In the genomic region with DNA sequence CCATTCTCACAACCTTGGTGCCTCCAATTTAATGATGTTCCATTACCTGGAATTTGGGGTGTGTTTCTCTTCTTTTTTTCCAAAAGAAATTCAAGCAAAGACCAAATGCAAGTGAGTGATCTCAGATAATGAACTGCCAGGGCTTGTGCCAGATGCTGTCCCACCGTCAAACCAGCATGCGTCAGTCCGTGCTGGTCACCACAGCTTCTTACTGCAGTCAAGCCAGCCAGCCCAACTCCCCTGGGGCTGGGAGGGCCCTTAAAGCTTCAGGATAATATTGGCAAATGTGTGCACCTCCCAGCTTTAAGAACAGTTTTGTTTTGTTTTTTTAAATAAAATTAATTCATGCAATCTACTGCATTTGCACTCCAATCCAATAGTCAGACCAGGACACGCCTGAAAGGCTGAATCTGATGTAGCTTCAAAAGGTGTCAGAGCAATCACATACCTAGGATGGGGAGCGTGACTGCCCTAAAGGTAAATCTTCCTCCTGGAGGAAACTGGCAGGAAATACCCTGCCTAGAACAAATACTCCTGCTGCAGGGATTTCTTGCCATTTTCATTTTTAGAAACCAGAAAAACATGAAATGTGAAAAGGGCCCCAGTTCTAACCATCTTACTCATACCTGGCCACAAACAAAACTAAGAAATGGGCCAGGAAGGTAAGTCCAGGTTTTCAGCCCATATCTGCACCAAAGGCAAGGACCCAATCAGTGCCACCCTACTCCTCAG, we compare ENCODE assay signal across 11 cellular contexts. TPM values are rescaled to one million over a fixed set of nuclear protein-coding genes. Genes with fewer than 3 reads are reported as not detected.
A peak's percentile ranks its signal among the peaks of the same experiment; 100 is the strongest.
DNase-seq lines count a peak whose midpoint lies in the region; ATAC-seq and TF ChIP-seq lines count a peak whose summit lies in the region.
"Had no signal": no experiment of that assay in that cellular context is flagged by ENCODE, and none has a peak within 500 bp of the region (broad histone marks: within the 10 kb centered on the region; RNA-seq: fewer than 3 reads in every experiment).

No MANE protein-coding gene starts in this region.

- H3K27me3 Mint-ChIP-seq in mesothelial cell of epicardium (ENCODE audit: low read depth) = no peaks in the 10 kb centered on the region

- no peaks in the 10 kb centered on the region for H3K4me1 ChIP-seq in colonic mucosa
- H3K4me1 ChIP-seq in uterus = peaks cover 6 to 12% of the 10 kb centered on the region in 2 donors

- H3K27me3 ChIP-seq in colonic mucosa = no peaks in the 10 kb centered on the region
- H3K27me3 ChIP-seq in uterus = no peaks in the 10 kb centered on the region

- no peaks in the 10 kb centered on the region for H3K36me3 Mint-ChIP-seq in mesothelial cell of epicardium

- H3K4me1 Mint-ChIP-seq in mesothelial cell of epicardium = peaks cover 39% of the 10 kb centered on the region

- H3K9me3 Mint-ChIP-seq in mesothelial cell of epicardium = no peaks in the 10 kb centered on the region

- TF ChIP-seq CTCF in colonic mucosa (IDR thresholded peaks at IDR 0.05) = no peak
- no peak for TF ChIP-seq CTCF in mesothelial cell of epicardium (IDR thresholded peaks at IDR 0.05; ENCODE audit: unreplicated experiment)
- no peak for TF ChIP-seq CTCF in uterus (IDR thresholded peaks at IDR 0.05)

- H3K4me3 ChIP-seq in colonic mucosa (no peak overlapping the region), uterus (no peak overlapping the region)
- H3K4me3 ChIP-seq: SK-N-MC had no signal

- H3K27ac ChIP-seq in colonic mucosa = peak overlapping the region; percentile 43
- H3K27ac ChIP-seq in uterus = peak overlapping the region; percentile 62 to 72
- H3K27ac ChIP-seq: SK-N-MC had no signal

- ATAC-seq in GM21526 (IDR thresholded peaks at IDR 0.05; ENCODE audit: low FRiP score, unreplicated experiment) = no peak

- H3K9ac ChIP-seq in colonic mucosa (ENCODE audit: low read depth in 2 of 2, low read length in 2 of 2) = no peak overlapping the region

- H3K4me3 Mint-ChIP-seq in mesothelial cell of epicardium = no peak overlapping the region

- peak; percentile 63 for DNase-seq in NCI-H2171 treated with DMSO at 0.1 percent for 48 hours (lab: John Stamatoyannopoulos, UW)
- DNase-seq in NCI-H2171 (lab: John Stamatoyannopoulos, UW) = no peak
- peak; percentile 42 for DNase-seq in colonic mucosa
- no peak for DNase-seq in mesothelial cell of epicardium (ENCODE audit: low spot score in 2 of 2, unreplicated experiment in 2 of 2)
- DNase-seq in uterus = peak; percentile 46 to 60
- DNase-seq in HPDE6-E6E7 (ENCODE audit: extremely low spot score) = no peak
- no peak for DNase-seq in D341Med (ENCODE audit: low spot score)
- DNase-seq: activated CD8-positive, alpha-beta memory T cell treated with anti-CD3 and anti-CD28 coated beads for 24 hours; stimulated activated naive CD4-positive, alpha-beta T cell had no signal

- intact Hi-C loops in colonic mucosa (cut with DNase I) (no loop called here), uterus (cut with DNase I; ENCODE audit: low total_unique reads) (no loop called here)

- H3K9me3 ChIP-seq in colonic mucosa (no peaks in the 10 kb centered on the region), uterus (no peaks in the 10 kb centered on the region)

- peak overlapping the region; percentile 48 for H3K27ac Mint-ChIP-seq in mesothelial cell of epicardium

- H3K36me3 ChIP-seq in colonic mucosa (no peaks in the 10 kb centered on the region), uterus (no peaks in the 10 kb centered on the region)

- TF ChIP-seq POLR2A in uterus (IDR thresholded peaks at IDR 0.05) = no peak

RNA-seq across cellular contexts. Expression of gene SP3, which starts 26.9 kb away (rescaled TPM):
- total RNA-seq in colonic mucosa = 10 to 100 TPM; 77.0 to 99.0 TPM
- 106 to 113 TPM (median 110 TPM) in 3 replicates for total RNA-seq in mesothelial cell of epicardium
- 100 to 1,000 TPM; 100 to 359 (median 220) TPM for total RNA-seq in uterus

Comparison
In these comparisons a context has a peak if more than half of its experiments do, and no peak if none do; other contexts are left out.
1. DNase-seq: peak in NCI-H2171 treated with DMSO at 0.1 percent for 48 hours (single experiment), colonic mucosa (single experiment) and uterus (2 of 2); none in NCI-H2171 (single experiment), mesothelial cell of epicardium (0 of 2), HPDE6-E6E7 (single experiment) and D341Med (single experiment).